In the genomic region with DNA sequence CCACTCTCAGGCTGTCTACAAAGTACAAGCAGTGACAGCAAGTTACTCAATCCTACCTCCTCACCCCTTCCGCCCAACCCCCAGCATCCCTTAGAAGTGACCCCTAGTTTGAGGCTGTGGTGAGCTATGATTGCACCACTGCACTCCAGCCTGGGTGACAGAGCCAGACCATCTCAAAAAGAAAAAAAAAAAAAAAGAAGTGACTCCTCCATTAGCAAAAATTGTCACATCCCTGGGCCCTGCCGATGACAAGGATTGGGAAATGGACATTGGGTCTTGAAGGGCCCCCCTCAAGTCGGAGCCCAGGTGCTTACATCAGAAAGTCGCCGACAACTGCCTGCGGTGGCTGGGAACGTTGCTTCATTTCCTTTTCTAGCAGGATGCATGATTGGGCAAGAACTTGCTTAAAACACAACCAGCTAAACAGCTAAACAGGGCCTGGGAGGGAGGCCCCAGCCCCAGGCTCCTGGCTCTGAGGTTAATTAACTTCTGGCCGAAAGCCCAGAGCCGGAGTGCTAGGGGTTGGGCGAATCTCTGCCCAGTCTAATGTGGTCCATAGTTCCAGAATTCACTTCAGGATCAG, we compare ENCODE assay signal across 9 cellular contexts. TPM values are rescaled to one million over a fixed set of nuclear protein-coding genes. Genes with fewer than 3 reads are reported as not detected.
DNase-seq lines count a peak whose midpoint lies in the region; ATAC-seq and TF ChIP-seq lines count a peak whose summit lies in the region.
"Had no signal": no experiment of that assay in that cellular context is flagged by ENCODE, and none has a peak within 500 bp of the region (broad histone marks: within the 10 kb centered on the region; RNA-seq: fewer than 3 reads in every experiment).

No MANE protein-coding gene starts in this region.

- H3K9me3 ChIP-seq in prostate gland, result no peaks in the 10 kb centered on the region

- H3K36me3 ChIP-seq in prostate gland, result peaks cover 0 to 8% of the 10 kb centered on the region in 2 donors

- peaks cover 0 to 4% (median 0%) of the 10 kb centered on the region in 3 donors for H3K27me3 Mint-ChIP-seq in CD14-positive monocyte (ENCODE audit: low read depth in 3 of 3)
- H3K27me3 Mint-ChIP-seq in activated naive CD4-positive, alpha-beta T cell treated with anti-CD3 and anti-CD28 coated beads for 36 hours (ENCODE audit: low read depth), result peaks cover 7% of the 10 kb centered on the region

- peak overlapping the region; percentile 64 to 83 for H3K4me3 Mint-ChIP-seq in CD14-positive monocyte
- peak overlapping the region; percentile 75 for H3K4me3 Mint-ChIP-seq in activated naive CD4-positive, alpha-beta T cell treated with anti-CD3 and anti-CD28 coated beads for 36 hours

- peaks cover 0 to 5% (median 2%) of the 10 kb centered on the region in 7 donors for H3K9me3 Mint-ChIP-seq in CD14-positive monocyte
- H3K9me3 Mint-ChIP-seq in activated naive CD4-positive, alpha-beta T cell treated with anti-CD3 and anti-CD28 coated beads for 36 hours, result no peaks in the 10 kb centered on the region
- H3K9me3 Mint-ChIP-seq: IgD-negative memory B cell had no signal

- DNase-seq in CD14-positive monocyte (ENCODE audit: low spot score) (peak; percentile 96), NCI-H446 treated with DMSO at 0.1 percent for 48 hours (lab: John Stamatoyannopoulos, UW) (peak; percentile 68), glomerular visceral epithelial cell (ENCODE audit: extremely low spot score) (peak; percentile 89), prostate gland (ENCODE audit: low spot score) (peak; percentile 88), inferior parietal cortex (ENCODE audit: extremely low spot score) (no peak)
- peak; percentile 85 for DNase-seq in activated naive CD4-positive, alpha-beta T cell treated with anti-CD3 and anti-CD28 coated beads for 36 hours

- no peak overlapping the region for H3K4me3 ChIP-seq in prostate gland

- CTCF ChIA-PET in activated naive CD4-positive, alpha-beta T cell treated with anti-CD3 and anti-CD28 coated beads for 36 hours (lab: Charles Lee), result interaction anchor here (1.3 kb wide), 1 partner anchor 57 kb away, joined by 5 read pairs; no protein-coding TSS in a partner anchor

- ATAC-seq in GM21423 (IDR thresholded peaks at IDR 0.05; ENCODE audit: unreplicated experiment) (peak; percentile 57), HG02763 (IDR thresholded peaks at IDR 0.05; ENCODE audit: unreplicated experiment) (no peak)

- H3K27ac Mint-ChIP-seq in CD14-positive monocyte, result peak overlapping the region; percentile 91 to 99 (median 99)
- H3K27ac Mint-ChIP-seq in activated naive CD4-positive, alpha-beta T cell treated with anti-CD3 and anti-CD28 coated beads for 36 hours, result peak overlapping the region; percentile 87

- intact Hi-C loops in CD14-positive monocyte (cut with micrococcal nuclease) (loop anchor here in 1 of 2 donors (2.0 to 10.0 kb wide), 3 partner anchors 15 to 241 kb away; partner anchors contain the start of genes RAB3D and SWSAP1), prostate gland (cut with DNase I) (no loop called here)
- intact Hi-C loops in activated naive CD4-positive, alpha-beta T cell treated with anti-CD3 and anti-CD28 coated beads for 36 hours (cut with micrococcal nuclease), result loop anchor here (1.0 to 5.0 kb wide), 5 partner anchors 15 to 181 kb away; partner anchors contain the start of genes RAB3D, SWSAP1 and ZNF653

- peaks cover 27 to 73% of the 10 kb centered on the region in 2 donors for H3K36me3 Mint-ChIP-seq in CD14-positive monocyte
- no peaks in the 10 kb centered on the region for H3K36me3 Mint-ChIP-seq in activated naive CD4-positive, alpha-beta T cell treated with anti-CD3 and anti-CD28 coated beads for 36 hours (ENCODE audit: low read depth)
- H3K36me3 Mint-ChIP-seq: IgD-negative memory B cell had no signal

- no peaks in the 10 kb centered on the region for H3K27me3 ChIP-seq in prostate gland (replicated peaks; ENCODE audit: insufficient read depth)

- H3K27ac ChIP-seq in prostate gland, result peak overlapping the region; percentile 60 to 79

- 6% methylated on average over 10 of the region's 10 CpGs for WGBS in prostate gland

- TF ChIP-seq CTCF in CD14-positive monocyte (IDR thresholded peaks at IDR 0.05) (no peak), prostate gland (IDR thresholded peaks at IDR 0.05) (no peak)

- TF ChIP-seq POLR2A in prostate gland (IDR thresholded peaks at IDR 0.05), result no peak

- H3K4me1 ChIP-seq in prostate gland (replicated peaks), result peaks cover 16% of the 10 kb centered on the region

- H3K4me1 Mint-ChIP-seq in CD14-positive monocyte, result peaks cover 77% of the 10 kb centered on the region
- peaks cover 20% of the 10 kb centered on the region for H3K4me1 Mint-ChIP-seq in activated naive CD4-positive, alpha-beta T cell treated with anti-CD3 and anti-CD28 coated beads for 36 hours (ENCODE audit: low read depth)

RNA-seq across cellular contexts. Expression of gene RAB3D, which starts 15.3 kb away (rescaled TPM):
- 10 to 100 TPM; 52.9 to 60.8 TPM for polyA plus RNA-seq in CD14-positive monocyte
- 10 to 100 TPM in 1 of 2 experiments, 1 to 10 TPM in 1; 9.8 to 10.7 TPM for total RNA-seq in activated naive CD4-positive, alpha-beta T cell treated with anti-CD3 and anti-CD28 coated beads for 36 hours
- 10 to 100 TPM; 33.9 to 81.2 TPM for total RNA-seq in prostate gland

RNA-seq across cellular contexts. Expression of gene TMEM205, which starts 21.9 kb away (rescaled TPM):
- polyA plus RNA-seq in CD14-positive monocyte, result 100 to 1,000 TPM; 252 to 335 TPM
- total RNA-seq in activated naive CD4-positive, alpha-beta T cell treated with anti-CD3 and anti-CD28 coated beads for 36 hours, result 10 to 100 TPM; 21.4 to 24.2 TPM
- total RNA-seq in prostate gland, result 100 to 1,000 TPM; 219 to 541 TPM

RNA-seq across cellular contexts. Expression of gene CCDC159, which starts 22.1 kb away (rescaled TPM):
- 10 to 100 TPM; 37.1 to 38.3 TPM for polyA plus RNA-seq in CD14-positive monocyte
- 10 to 100 TPM; 15.2 to 16.5 TPM for total RNA-seq in activated naive CD4-positive, alpha-beta T cell treated with anti-CD3 and anti-CD28 coated beads for 36 hours
- total RNA-seq in prostate gland, result 10 to 100 TPM; 51.5 to 52.4 TPM

RNA-seq across cellular contexts. Expression of gene TSPAN16, which starts 28.2 kb away (rescaled TPM):
- under 1 TPM in 1 of 2 donors, not detected in 1; 0.31 TPM for polyA plus RNA-seq in CD14-positive monocyte
- not detected for total RNA-seq in activated naive CD4-positive, alpha-beta T cell treated with anti-CD3 and anti-CD28 coated beads for 36 hours
- 1 to 10 TPM in 1 of 2 donors, not detected in 1; 4.2 TPM for total RNA-seq in prostate gland
- polyA plus RNA-seq: IgD-negative memory B cell had no signal

RNA-seq across cellular contexts. Expression of gene PLPPR2, which starts 31.1 kb away (rescaled TPM):
- polyA plus RNA-seq in CD14-positive monocyte, result 10 to 100 TPM; 35.0 to 45.5 TPM
- 1 to 10 TPM; 2.6 to 2.8 TPM for total RNA-seq in activated naive CD4-positive, alpha-beta T cell treated with anti-CD3 and anti-CD28 coated beads for 36 hours
- total RNA-seq in prostate gland, result 10 to 100 TPM; 33.9 to 86.1 TPM

Comparison
In these comparisons a context has a peak if more than half of its experiments do, and no peak if none do; other contexts are left out.
1. RNA of gene TMEM205, which starts 21.9 kb away (total RNA-seq): 219 to 541 TPM in prostate gland; 21.4 to 24.2 TPM in activated naive CD4-positive, alpha-beta T cell treated with anti-CD3 and anti-CD28 coated beads for 36 hours; every median in the first group is over 4 times any median in the second.